In genomic region chrX:110037181-110037580, GRCh38 we compare ENCODE assay signal across 13 cellular contexts.
"Had no signal": no experiment of that assay in that cellular context is flagged by ENCODE, and none has a peak within 500 bp of the region (broad histone marks: within the 10 kb centered on the region; RNA-seq: fewer than 3 reads in every experiment).

No MANE protein-coding gene starts in this region.

- H3K27ac ChIP-seq: heart right ventricle, parathyroid adenoma, tibial artery had no signal

- H3K4me1 ChIP-seq: tibial artery had no signal

- H3K27me3 ChIP-seq: gastrocnemius medialis, tibial artery had no signal

- DNase-seq: activated CD4-positive, alpha-beta T cell treated with anti-CD3 and anti-CD28 coated beads for 4 hours; activated CD8-positive, alpha-beta T cell treated with anti-CD3 and anti-CD28 coated beads, Interleukin-2, amount 10 ng/mL, durations not matched to agents 7 days and 5 days; activated naive CD4-positive, alpha-beta T cell treated with Interleukin-2 at 50 U/mL for 16 hours; amniotic stem cell; cerebellar nuclear complex; gastrocnemius medialis; heart right ventricle; islet precursor cell; naive B cell; T1000; tibial artery had no signal

- H3K9me3 ChIP-seq: gastrocnemius medialis, heart right ventricle, tibial artery had no signal

- H3K36me3 ChIP-seq: gastrocnemius medialis, heart right ventricle, tibial artery had no signal

- H3K4me3 ChIP-seq: gastrocnemius medialis, heart right ventricle, smooth muscle cell, tibial artery had no signal

- ATAC-seq: activated CD8-positive, alpha-beta T cell treated with anti-CD3 and anti-CD28 coated beads, Interleukin-2, amount 10 ng/mL, durations not matched to agents 7 days and 5 days; gastrocnemius medialis had no signal
